Comparison of ENCODE assay signal across 8 cellular contexts in the genomic region with DNA sequence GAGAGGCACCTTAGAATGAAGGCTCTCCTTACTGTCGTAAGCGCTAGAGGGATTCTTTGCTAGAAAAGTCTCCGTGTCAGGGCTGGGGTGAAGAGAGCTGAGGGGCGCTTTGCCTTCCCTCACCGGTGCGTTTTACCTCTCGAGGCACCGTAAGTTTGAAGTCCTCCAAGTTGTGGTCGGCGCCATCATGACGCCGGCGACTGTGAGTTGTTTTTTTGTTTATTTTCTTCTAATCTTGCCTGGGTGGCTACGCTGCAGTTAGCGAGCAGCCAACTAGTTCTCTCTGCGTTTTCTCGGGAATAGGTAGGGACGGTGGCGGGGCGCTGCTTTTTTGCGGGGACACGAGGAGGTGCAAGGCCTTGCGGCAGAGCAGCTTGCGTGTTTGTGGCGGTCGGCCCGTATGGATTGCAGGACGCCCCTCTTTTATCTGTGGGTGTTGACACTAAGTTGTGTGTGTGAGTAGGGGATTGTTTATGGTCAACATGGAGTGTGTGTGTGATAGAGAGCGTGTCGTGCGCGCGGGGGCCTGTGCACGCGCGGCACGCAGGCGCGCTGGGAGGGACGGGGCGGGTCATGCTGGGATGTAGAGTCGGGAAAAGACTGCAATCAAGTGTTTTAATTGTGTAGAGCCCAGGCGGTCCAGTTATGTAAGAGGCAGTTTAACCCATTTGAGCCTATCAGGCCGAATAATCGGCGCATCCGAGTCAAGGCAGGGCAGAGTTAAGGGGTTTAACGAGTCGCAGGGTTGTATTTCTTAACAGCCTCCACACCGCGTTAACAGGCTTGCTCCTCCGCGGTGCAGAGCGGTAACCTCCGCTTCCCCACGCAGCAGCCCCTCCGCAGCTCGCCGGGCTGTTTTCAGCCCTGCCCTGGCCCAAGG. TPM values are rescaled to one million over a fixed set of nuclear protein-coding genes. Genes with fewer than 3 reads are reported as not detected.
A peak's percentile ranks its signal among the peaks of the same experiment; 100 is the strongest.
DNase-seq lines count a peak whose midpoint lies in the region; ATAC-seq and TF ChIP-seq lines count a peak whose summit lies in the region.

No MANE protein-coding gene starts in this region.

- DNase-seq in CD4-positive, alpha-beta T cell = peak in 4 of 10 experiments; percentile 6 to 34 (median 10)
- DNase-seq in MG63 (peak; percentile 67), SJCRH30 (peak; percentile 53 to 69), cerebellum (ENCODE audit: low spot score) (peak; percentile 84), iris pigment epithelial cell (ENCODE audit: low read depth) (peak; percentile 81), skeletal muscle cell (ENCODE audit: low read depth) (peak; percentile 59)

- no peak for TF ChIP-seq CTCF in CD4-positive, alpha-beta T cell (IDR thresholded peaks at IDR 0.05)

- H3K4me3 Mint-ChIP-seq in CD4-positive, alpha-beta T cell = no peak overlapping the region

- no peaks in the 10 kb centered on the region for H3K36me3 ChIP-seq in MG63
- no peaks in the 10 kb centered on the region for H3K36me3 ChIP-seq in SJCRH30

- H3K4me1 ChIP-seq in SJCRH30 = no peaks in the 10 kb centered on the region

- POLR2A ChIA-PET in CD4-positive, alpha-beta T cell (lab: Charles Lee) = no interaction called here

- peaks cover 14% of the 10 kb centered on the region for H3K27me3 ChIP-seq in CD4-positive, alpha-beta T cell (ENCODE audit: control insufficient read depth, insufficient read depth, low read length)
- H3K27me3 ChIP-seq in MG63 (no peaks in the 10 kb centered on the region), SJCRH30 (no peaks in the 10 kb centered on the region)

- no peaks in the 10 kb centered on the region for H3K36me3 Mint-ChIP-seq in CD4-positive, alpha-beta T cell (ENCODE audit: low read depth)

- H3K4me3 ChIP-seq in MG63 = peak overlapping the region; percentile 61
- H3K4me3 ChIP-seq in SJCRH30 = peak overlapping the region; percentile 70
- H3K4me3 ChIP-seq in skeletal muscle cell (ENCODE audit: low read depth, low read length) = peak overlapping the region; percentile 84

- H3K27ac ChIP-seq in CD4-positive, alpha-beta T cell (ENCODE audit: low read depth, low read length) = no peak overlapping the region
- H3K27ac ChIP-seq in SJCRH30 = peak overlapping the region; percentile 61

- no peaks in the 10 kb centered on the region for H3K9me3 ChIP-seq in CD4-positive, alpha-beta T cell (ENCODE audit: control insufficient read depth, low read length)
- H3K9me3 ChIP-seq in MG63 (no peaks in the 10 kb centered on the region), SJCRH30 (replicated peaks) (no peaks in the 10 kb centered on the region)

- peaks cover 15% of the 10 kb centered on the region for H3K27me3 Mint-ChIP-seq in CD4-positive, alpha-beta T cell

- CTCF ChIA-PET in CD4-positive, alpha-beta T cell (lab: Charles Lee) = no interaction called here

- ATAC-seq in CD4-positive, alpha-beta T cell (ENCODE audit: poor library complexity) = peak; percentile 37
- ATAC-seq in GM21526 (IDR thresholded peaks at IDR 0.05; ENCODE audit: low FRiP score, unreplicated experiment) = peak; percentile 26
- no peak for ATAC-seq in GM19467 (IDR thresholded peaks at IDR 0.05; ENCODE audit: unreplicated experiment)

- intact Hi-C loops in CD4-positive, alpha-beta T cell (cut with DNase I, micrococcal nuclease) = loop anchor here in 1 of 2 experiments (5.0 kb wide), 1 partner anchor 79 kb away; no protein-coding TSS in a partner anchor

- H3K9me3 Mint-ChIP-seq in CD4-positive, alpha-beta T cell = no peaks in the 10 kb centered on the region

- H3K27ac Mint-ChIP-seq in CD4-positive, alpha-beta T cell = no peak overlapping the region

- H3K4me1 Mint-ChIP-seq in CD4-positive, alpha-beta T cell (ENCODE audit: low read depth) = peaks cover 16% of the 10 kb centered on the region

RNA-seq across cellular contexts. Expression of gene NEGR1, which starts 1.1 kb away (rescaled TPM):
- under 1 TPM; 0.03 TPM for total RNA-seq in CD4-positive, alpha-beta T cell
- 0.23 and 0.62 TPM in 2 replicates for total RNA-seq in MG63 (2014; rRNA removed; shearing (Covaris generic); ENCODE audit: low replicate concordance)
- total RNA-seq in SJCRH30 (2014; rRNA removed; shearing (Covaris generic)) = 0.99 and 1.2 TPM in 2 replicates
- total RNA-seq in cerebellum = 28.7 TPM

Comparison
In these comparisons a context has a peak if more than half of its experiments do, and no peak if none do; other contexts are left out.
1. RNA of gene NEGR1, which starts 1.1 kb away (total RNA-seq): 28.7 TPM in cerebellum (single experiment); 0.99 to 1.2 TPM in SJCRH30, 0.23 to 0.62 TPM in MG63 and 0.03 TPM in CD4-positive, alpha-beta T cell; every median in the first group is over 10 times any median in the second.
2. Peak in every context shown above with its lines, with median percentiles within 50 percentile points of each other: H3K4me3 ChIP-seq.